ENCODE assay signal across 1 cellular context in genomic region chr12:7944760-7945159, GRCh38. TPM values are rescaled to one million over a fixed set of nuclear protein-coding genes. Genes with fewer than 3 reads are reported as not detected.
"Had no signal": no experiment of that assay in that cellular context is flagged by ENCODE, and none has a peak within 500 bp of the region (broad histone marks: within the 10 kb centered on the region; RNA-seq: fewer than 3 reads in every experiment).

No MANE protein-coding gene starts in this region.

RNA-seq across cellular contexts. Expression of gene SLC2A3, which starts 8.8 kb away (rescaled TPM):
- total RNA-seq: HT-29 had no signal
